ENCODE assay signal across 1 cellular context in genomic region chr22:38755911-38756532, GRCh38.
TF ChIP-seq lines count a peak whose summit lies in the region.

SUN2 (minus strand) TSS chr22:38755998; CDS start chr22:38752628, 3,370 bp downstream.

TF ChIP-seq in K562, 482 proteins besides CTCF, POLR2A, EP300 and RAD21 (continued from another document and continues in another):
- no peak for TF ChIP-seq E2F8 (IDR thresholded peaks at IDR 0.05; ENCODE audit: low read depth, partially characterized antibody)
- TF ChIP-seq ZNF280B (CRISPR knock-in tag; IDR thresholded peaks at IDR 0.05) = no peak
- no peak for TF ChIP-seq ZNF696 (CRISPR knock-in tag; conservative IDR thresholded peaks at IDR 0.05)
- no peak for TF ChIP-seq E2F3 (CRISPR knock-in tag; IDR thresholded peaks at IDR 0.05)
- peak; percentile 45; the same call in 1 of the 2 replicates for TF ChIP-seq MBD2 (IDR thresholded peaks at IDR 0.05; ENCODE audit: borderline replicate concordance, low read depth)
- no peak for TF ChIP-seq ETV6 (IDR thresholded peaks at IDR 0.05; ENCODE audit: borderline replicate concordance in 1 of 2, low read depth in 2 of 2, low read length in 1 of 2)
- no peak for TF ChIP-seq ETV6 (CRISPR knock-in tag; IDR thresholded peaks at IDR 0.05; ENCODE audit: borderline replicate concordance)
- TF ChIP-seq NFIX (CRISPR knock-in tag; IDR thresholded peaks at IDR 0.05; ENCODE audit: low read depth) = no peak
- TF ChIP-seq E2F1 (CRISPR knock-in tag; IDR thresholded peaks at IDR 0.05) = no peak
- no peak for TF ChIP-seq DLX4 (CRISPR knock-in tag; IDR thresholded peaks at IDR 0.05)
- no peak for TF ChIP-seq CHD7 (IDR thresholded peaks at IDR 0.05; ENCODE audit: low read depth, low read length)
- no peak for TF ChIP-seq PCBP1 (IDR thresholded peaks at IDR 0.05; ENCODE audit: low read depth, low read length, poor library complexity, severe bottlenecking)
- no peak for TF ChIP-seq LEF1 (IDR thresholded peaks at IDR 0.05)
- no peak for TF ChIP-seq ZNF407 (IDR thresholded peaks at IDR 0.05; ENCODE audit: low read depth)
- no peak for TF ChIP-seq ZBTB17 (CRISPR knock-in tag; IDR thresholded peaks at IDR 0.05)
- TF ChIP-seq CHD4 (IDR thresholded peaks at IDR 0.05; ENCODE audit: insufficient read depth, insufficient replicate concordance, low read depth, low read length, poor library complexity, severe bottlenecking) = no peak
- TF ChIP-seq NFRKB (IDR thresholded peaks at IDR 0.05; ENCODE audit: low read depth) = no peak
- TF ChIP-seq BRD9 (IDR thresholded peaks at IDR 0.05; ENCODE audit: low read depth, partially characterized antibody) = no peak
- no peak for TF ChIP-seq HBP1 (CRISPR knock-in tag; IDR thresholded peaks at IDR 0.05)
- TF ChIP-seq CBFB (CRISPR knock-in tag; IDR thresholded peaks at IDR 0.05) = no peak
- no peak for TF ChIP-seq ZNF444 (CRISPR knock-in tag; IDR thresholded peaks at IDR 0.05)
- no peak for TF ChIP-seq SRSF3 (IDR thresholded peaks at IDR 0.05; ENCODE audit: insufficient read depth, low read length)
- no peak for TF ChIP-seq PPARD (CRISPR knock-in tag; IDR thresholded peaks at IDR 0.05)
- TF ChIP-seq ZNF23 (CRISPR knock-in tag; IDR thresholded peaks at IDR 0.05) = no peak
- TF ChIP-seq RBM15 (IDR thresholded peaks at IDR 0.05; ENCODE audit: insufficient read depth, low read length) = no peak
- TF ChIP-seq PCBP2 (IDR thresholded peaks at IDR 0.05; ENCODE audit: low read depth, low read length, poor library complexity, severe bottlenecking) = no peak
- no peak for TF ChIP-seq SOX6 (IDR thresholded peaks at IDR 0.05)
